In genomic region chr1:173868266-173869107, GRCh38 we compare ENCODE assay signal across 1 cellular context.
A peak's percentile ranks its signal among the peaks of the same experiment; 100 is the strongest.
TF ChIP-seq lines count a peak whose summit lies in the region.

Gene ZBTB37 (plus strand): TSS chr1:173868380. CDS start chr1:173870226, 1,846 bp downstream.

TF ChIP-seq in K562, 482 proteins besides CTCF, POLR2A, EP300 and RAD21 (continued from another document and continues in another):
- TF ChIP-seq, protein P1, sequence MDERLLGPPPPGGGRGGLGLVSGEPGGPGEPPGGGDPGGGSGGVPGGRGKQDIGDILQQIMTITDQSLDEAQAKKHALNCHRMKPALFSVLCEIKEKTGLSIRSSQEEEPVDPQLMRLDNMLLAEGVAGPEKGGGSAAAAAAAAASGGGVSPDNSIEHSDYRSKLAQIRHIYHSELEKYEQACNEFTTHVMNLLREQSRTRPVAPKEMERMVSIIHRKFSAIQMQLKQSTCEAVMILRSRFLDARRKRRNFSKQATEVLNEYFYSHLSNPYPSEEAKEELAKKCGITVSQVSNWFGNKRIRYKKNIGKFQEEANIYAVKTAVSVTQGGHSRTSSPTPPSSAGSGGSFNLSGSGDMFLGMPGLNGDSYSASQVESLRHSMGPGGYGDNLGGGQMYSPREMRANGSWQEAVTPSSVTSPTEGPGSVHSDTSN (CRISPR knock-in tag; IDR thresholded peaks at IDR 0.05; ENCODE audit: low read depth), result no peak
- TF ChIP-seq, protein P1 (tag; conservative IDR thresholded peaks at IDR 0.05; ENCODE audit: low read depth), result no peak; the same call in 1 of the 2 replicates
- TF ChIP-seq NFRKB (IDR thresholded peaks at IDR 0.05; ENCODE audit: low read depth) (peak; percentile 59; the same call in 1 of the 2 replicates), POLR3G (IDR thresholded peaks at IDR 0.05; ENCODE audit: extremely low read depth, insufficient read length, insufficient replicate concordance) (no peak), HMG20B (CRISPR knock-in tag; IDR thresholded peaks at IDR 0.05) (no peak; the same call in 1 of the 2 replicates), ZNF133 (CRISPR knock-in tag; IDR thresholded peaks at IDR 0.05) (no peak), ETS2 (tag; IDR thresholded peaks at IDR 0.05; ENCODE audit: borderline replicate concordance, poor library complexity, severe bottlenecking) (no peak), MYBL2 (IDR thresholded peaks at IDR 0.05; ENCODE audit: low read depth) (no peak), MYBL2 (CRISPR knock-in tag; IDR thresholded peaks at IDR 0.05; ENCODE audit: borderline replicate concordance) (no peak), DDX20 (tag; IDR thresholded peaks at IDR 0.05; ENCODE audit: low read depth) (no peak), HDGF (IDR thresholded peaks at IDR 0.05) (no peak), TCF7L2 (IDR thresholded peaks at IDR 0.05; ENCODE audit: low read depth, low read length) (no peak), MTA2 (IDR thresholded peaks at IDR 0.05; ENCODE audit: low read depth) (peak; percentile 61), CHD1 (IDR thresholded peaks at IDR 0.05; ENCODE audit: low read length) (no peak), MTA1 (IDR thresholded peaks at IDR 0.05; ENCODE audit: borderline replicate concordance) (no peak; the same call in 1 of the 2 replicates), CEBPB (tag; IDR thresholded peaks at IDR 0.05) (no peak), RFX7 (CRISPR knock-in tag; IDR thresholded peaks at IDR 0.05) (no peak), CREBBP (IDR thresholded peaks at IDR 0.05; ENCODE audit: low read depth, low read length) (no peak), RB1 (IDR thresholded peaks at IDR 0.05; ENCODE audit: low read depth) (peak; percentile 91), DACH1 (IDR thresholded peaks at IDR 0.05; ENCODE audit: partially characterized antibody) (peak; percentile 38), SIN3A (IDR thresholded peaks at IDR 0.05; ENCODE audit: borderline replicate concordance in 2 of 2, control insufficient read depth in 1 of 2, low read depth in 2 of 2, low read length in 2 of 2) (peak in 1 of 2 experiments; percentile 84; a peak in 3 of 4 replicates), RFX1 (IDR thresholded peaks at IDR 0.05) (no peak), GABPB2 (CRISPR knock-in tag; conservative IDR thresholded peaks at IDR 0.05) (no peak), MED1 (CRISPR knock-in tag; IDR thresholded peaks at IDR 0.05; ENCODE audit: borderline replicate concordance) (no peak), U2AF1 (optimal IDR thresholded peaks at IDR 0.05; ENCODE audit: low read depth, low read length) (no peak), ZNF277 (CRISPR knock-in tag; IDR thresholded peaks at IDR 0.05; ENCODE audit: borderline replicate concordance) (no peak), ZNF263 (CRISPR knock-in tag; IDR thresholded peaks at IDR 0.05; ENCODE audit: borderline replicate concordance) (peak; percentile 6), TAF7 (tag; IDR thresholded peaks at IDR 0.05) (peak; percentile 27; the same call in 1 of the 2 replicates), ELF2 (CRISPR knock-in tag; IDR thresholded peaks at IDR 0.05) (peak; percentile 60), ZC3H4 (CRISPR knock-in tag; IDR thresholded peaks at IDR 0.05; ENCODE audit: borderline replicate concordance) (no peak), YBX1 (IDR thresholded peaks at IDR 0.05) (no peak), CBFA2T3 (IDR thresholded peaks at IDR 0.05) (peak; percentile 46), ESRRA (IDR thresholded peaks at IDR 0.05; ENCODE audit: borderline replicate concordance, low read depth) (peak; percentile 73), MIER1 (IDR thresholded peaks at IDR 0.05; ENCODE audit: low read depth) (0 out of 2 replicates have a peak, but pooled peaks have one; percentile 67), RBM17 (IDR thresholded peaks at IDR 0.05; ENCODE audit: borderline replicate concordance, low read depth, low read length) (no peak), MAZ (CRISPR knock-in tag; conservative IDR thresholded peaks at IDR 0.05 in 1 of 2, IDR thresholded peaks at IDR 0.05 in 1 of 2) (peak; percentile 99), CCNT2 (IDR thresholded peaks at IDR 0.05; ENCODE audit: borderline replicate concordance, extremely low read depth, insufficient read length, low read depth, low read length) (peak; percentile 97), SRSF1 (IDR thresholded peaks at IDR 0.05; ENCODE audit: low read depth, low read length) (no peak), LCOR (CRISPR knock-in tag; IDR thresholded peaks at IDR 0.05) (peak; percentile 78), MEF2D (tag; conservative IDR thresholded peaks at IDR 0.05; ENCODE audit: low read depth) (0 out of 2 replicates have a peak, but pooled peaks have one; percentile 7), MCM7 (IDR thresholded peaks at IDR 0.05) (no peak), GTF2B (IDR thresholded peaks at IDR 0.05; ENCODE audit: extremely low read depth, insufficient read length) (no peak), STAT5B (CRISPR knock-in tag; IDR thresholded peaks at IDR 0.05) (no peak), THAP12 (CRISPR knock-in tag; IDR thresholded peaks at IDR 0.05) (0 out of 2 replicates have a peak, but pooled peaks have one; percentile 25), ZNF444 (CRISPR knock-in tag; IDR thresholded peaks at IDR 0.05) (peak; percentile 79), HDAC3 (IDR thresholded peaks at IDR 0.05; ENCODE audit: borderline replicate concordance, partially characterized antibody) (peak; percentile 32), NFIX (CRISPR knock-in tag; IDR thresholded peaks at IDR 0.05; ENCODE audit: low read depth) (no peak), ZZZ3 (IDR thresholded peaks at IDR 0.05) (no peak), ID3 (CRISPR knock-in tag; IDR thresholded peaks at IDR 0.05) (no peak), ID3 (tag; IDR thresholded peaks at IDR 0.05) (no peak), CTCFL (IDR thresholded peaks at IDR 0.05; ENCODE audit: borderline replicate concordance, insufficient read depth, low read depth, low read length, poor library complexity, severe bottlenecking) (no peak), KAT8 (IDR thresholded peaks at IDR 0.05; ENCODE audit: low read depth) (no peak), ZEB2 (IDR thresholded peaks at IDR 0.05) (peak; percentile 97), ZNF57 (CRISPR knock-in tag; IDR thresholded peaks at IDR 0.05) (no peak), TCFL5 (CRISPR knock-in tag; conservative IDR thresholded peaks at IDR 0.05) (no peak), NBN (IDR thresholded peaks at IDR 0.05; ENCODE audit: low read depth) (peak; percentile 44), SAP30 (IDR thresholded peaks at IDR 0.05; ENCODE audit: borderline replicate concordance, insufficient read depth, low read depth, low read length, poor library complexity, severe bottlenecking) (peak; percentile 70), IFI16 (CRISPR knock-in tag; IDR thresholded peaks at IDR 0.05) (no peak), MTF1 (CRISPR knock-in tag; IDR thresholded peaks at IDR 0.05; ENCODE audit: borderline replicate concordance) (no peak), ZNF695 (CRISPR knock-in tag; IDR thresholded peaks at IDR 0.05) (no peak), L3MBTL2 (IDR thresholded peaks at IDR 0.05) (peak; percentile 71), SMARCB1 (IDR thresholded peaks at IDR 0.05; ENCODE audit: insufficient read length, low read depth) (no peak), CBX5 (IDR thresholded peaks at IDR 0.05; ENCODE audit: borderline replicate concordance, low read depth) (no peak), HEY1 (CRISPR knock-in tag; IDR thresholded peaks at IDR 0.05; ENCODE audit: borderline replicate concordance) (no peak), SPI1 (IDR thresholded peaks at IDR 0.05; ENCODE audit: borderline replicate concordance, low read depth, low read length) (peak; percentile 57; the same call in 1 of the 2 replicates), ZNF583 (CRISPR knock-in tag; IDR thresholded peaks at IDR 0.05) (no peak), MCM3 (IDR thresholded peaks at IDR 0.05) (no peak), ZNF134 (CRISPR knock-in tag; conservative IDR thresholded peaks at IDR 0.05) (no peak), DMBX1 (CRISPR knock-in tag; IDR thresholded peaks at IDR 0.05; ENCODE audit: borderline replicate concordance) (peak; percentile 17; the same call in 1 of the 2 replicates), GATAD2B (IDR thresholded peaks at IDR 0.05; ENCODE audit: borderline replicate concordance) (peak; percentile 25; the same call in 1 of the 2 replicates)
- TF ChIP-seq, protein P2, sequence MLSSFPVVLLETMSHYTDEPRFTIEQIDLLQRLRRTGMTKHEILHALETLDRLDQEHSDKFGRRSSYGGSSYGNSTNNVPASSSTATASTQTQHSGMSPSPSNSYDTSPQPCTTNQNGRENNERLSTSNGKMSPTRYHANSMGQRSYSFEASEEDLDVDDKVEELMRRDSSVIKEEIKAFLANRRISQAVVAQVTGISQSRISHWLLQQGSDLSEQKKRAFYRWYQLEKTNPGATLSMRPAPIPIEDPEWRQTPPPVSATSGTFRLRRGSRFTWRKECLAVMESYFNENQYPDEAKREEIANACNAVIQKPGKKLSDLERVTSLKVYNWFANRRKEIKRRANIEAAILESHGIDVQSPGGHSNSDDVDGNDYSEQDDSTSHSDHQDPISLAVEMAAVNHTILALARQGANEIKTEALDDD (IDR thresholded peaks at IDR 0.05), result no peak; the same call in 1 of the 2 replicates
- TF ChIP-seq, protein P3, sequence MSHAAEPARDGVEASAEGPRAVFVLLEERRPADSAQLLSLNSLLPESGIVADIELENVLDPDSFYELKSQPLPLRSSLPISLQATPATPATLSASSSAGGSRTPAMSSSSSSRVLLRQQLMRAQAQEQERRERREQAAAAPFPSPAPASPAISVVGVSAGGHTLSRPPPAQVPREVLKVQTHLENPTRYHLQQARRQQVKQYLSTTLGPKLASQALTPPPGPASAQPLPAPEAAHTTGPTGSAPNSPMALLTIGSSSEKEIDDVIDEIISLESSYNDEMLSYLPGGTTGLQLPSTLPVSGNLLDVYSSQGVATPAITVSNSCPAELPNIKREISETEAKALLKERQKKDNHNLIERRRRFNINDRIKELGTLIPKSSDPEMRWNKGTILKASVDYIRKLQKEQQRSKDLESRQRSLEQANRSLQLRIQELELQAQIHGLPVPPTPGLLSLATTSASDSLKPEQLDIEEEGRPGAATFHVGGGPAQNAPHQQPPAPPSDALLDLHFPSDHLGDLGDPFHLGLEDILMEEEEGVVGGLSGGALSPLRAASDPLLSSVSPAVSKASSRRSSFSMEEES (CRISPR knock-in tag; IDR thresholded peaks at IDR 0.05), result no peak
